13 cellular contexts compared by ENCODE assay signal in the genomic region with DNA sequence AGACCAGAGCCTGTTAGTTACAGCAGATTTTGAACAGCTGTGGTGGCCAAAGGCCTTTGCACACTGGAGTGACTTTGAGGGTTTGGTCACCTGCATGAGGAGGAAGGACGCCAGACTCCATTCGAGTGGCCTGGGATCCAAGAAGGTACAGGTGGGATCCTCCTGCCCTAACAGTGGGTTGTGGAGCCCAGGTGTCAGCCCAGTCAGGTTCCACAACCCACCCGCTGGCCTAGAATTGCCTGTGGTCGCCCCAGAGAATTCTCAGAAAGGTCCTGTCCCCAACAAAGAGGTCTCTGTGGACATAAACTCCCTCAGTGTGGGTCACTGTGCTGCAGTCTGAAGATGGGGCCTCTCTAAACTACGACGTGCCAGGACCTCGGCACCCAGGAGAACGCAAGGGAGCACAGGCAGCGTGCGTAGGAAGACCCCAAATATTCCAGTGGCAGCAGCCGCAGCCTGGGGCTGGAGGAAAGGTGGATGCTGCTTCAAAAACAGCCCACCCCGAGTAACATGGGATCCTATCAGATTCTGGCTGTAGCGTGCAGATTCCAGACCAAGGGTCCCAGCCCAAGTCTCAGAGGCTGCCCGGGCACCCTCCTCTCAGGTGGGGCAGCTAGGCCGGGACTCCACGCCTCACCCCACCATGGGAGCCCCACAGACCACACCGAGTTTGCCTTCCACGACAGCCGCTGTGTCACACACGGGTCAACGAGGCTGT. TPM values are rescaled to one million over a fixed set of nuclear protein-coding genes. Genes with fewer than 3 reads are reported as not detected.
DNase-seq lines count a peak whose midpoint lies in the region; ATAC-seq, FAIRE-seq and TF ChIP-seq lines count a peak whose summit lies in the region.
"Had no signal": no experiment of that assay in that cellular context is flagged by ENCODE, and none has a peak within 500 bp of the region (broad histone marks: within the 10 kb centered on the region; RNA-seq: fewer than 3 reads in every experiment).

No MANE protein-coding gene starts in this region.

- no peaks in the 10 kb centered on the region for H3K27me3 Mint-ChIP-seq in stimulated activated naive CD8-positive, alpha-beta T cell treated with anti-CD3 and anti-CD28 coated beads, Interleukin-15, Interleukin-2, amounts not matched to agents 100 ng/mL and 50 ng/mL, for 24 hours

- peak overlapping the region; percentile 98 for H3K27ac Mint-ChIP-seq in stimulated activated naive CD8-positive, alpha-beta T cell treated with anti-CD3 and anti-CD28 coated beads, Interleukin-15, Interleukin-2, amounts not matched to agents 100 ng/mL and 50 ng/mL, for 24 hours

- no peak for DNase-seq in stimulated activated naive CD8-positive, alpha-beta T cell treated with anti-CD3 and anti-CD28 coated beads, Interleukin-15, Interleukin-2, amounts not matched to agents 100 U/mL and 50 U/mL, for 24 hours
- DNase-seq in esophagus muscularis mucosa (ENCODE audit: extremely low spot score), result no peak
- DNase-seq in pancreas, result peak in 2 of 6 donors; percentile 20 to 49
- no peak for DNase-seq in SIG-M5 treated with dmso at 0.1 percent for 504 hours (lab: John Stamatoyannopoulos, UW; ENCODE audit: unreplicated experiment)
- no peak for DNase-seq in NCI-H146 treated with DMSO at 0.1 percent for 48 hours (lab: John Stamatoyannopoulos, UW; ENCODE audit: unreplicated experiment)
- no peak for DNase-seq in DMS53 treated with DMSO at 0.1 percent for 48 hours (lab: John Stamatoyannopoulos, UW; ENCODE audit: unreplicated experiment)
- DNase-seq: dermis blood vessel endothelial cell, foreskin melanocyte, GDM1, WERI-Rb-1 had no signal

- H3K4me3 Mint-ChIP-seq in stimulated activated naive CD8-positive, alpha-beta T cell treated with anti-CD3 and anti-CD28 coated beads, Interleukin-15, Interleukin-2, amounts not matched to agents 100 ng/mL and 50 ng/mL, for 24 hours, result no peak overlapping the region

- H3K27me3 ChIP-seq in esophagus muscularis mucosa, result no peaks in the 10 kb centered on the region
- H3K27me3 ChIP-seq in pancreas, result no peaks in the 10 kb centered on the region

- peak overlapping the region; percentile 83 to 92 (median 88) for H3K27ac ChIP-seq in esophagus muscularis mucosa (replicated peaks in 1 of 4)
- peak overlapping the region in 3 of 4 donors; percentile 35 to 82 (median 63) for H3K27ac ChIP-seq in pancreas
- H3K27ac ChIP-seq: WERI-Rb-1 had no signal

- no peak for FAIRE-seq in pancreas (lab: Jason Lieb, UNC)

- TF ChIP-seq CTCF in esophagus muscularis mucosa (IDR thresholded peaks at IDR 0.05), result no peak
- TF ChIP-seq CTCF in pancreas (IDR thresholded peaks at IDR 0.05), result no peak

- no peak for TF ChIP-seq EP300 in esophagus muscularis mucosa (IDR thresholded peaks at IDR 0.05)

- H3K36me3 ChIP-seq in esophagus muscularis mucosa (peaks cover 9 to 26% (median 15%) of the 10 kb centered on the region in 4 donors), pancreas (peaks cover 0 to 9% (median 0%) of the 10 kb centered on the region in 3 donors)
- H3K36me3 ChIP-seq: WERI-Rb-1 had no signal

- no peak for ATAC-seq in stimulated activated naive CD8-positive, alpha-beta T cell treated with anti-CD3 and anti-CD28 coated beads, Interleukin-15, Interleukin-2, amounts not matched to agents 100 U/mL and 50 U/mL, for 24 hours
- ATAC-seq in pancreas, result no peak
- no peak for ATAC-seq in GM21529 (IDR thresholded peaks at IDR 0.05; ENCODE audit: unreplicated experiment)

- H3K36me3 Mint-ChIP-seq in stimulated activated naive CD8-positive, alpha-beta T cell treated with anti-CD3 and anti-CD28 coated beads, Interleukin-15, Interleukin-2, amounts not matched to agents 100 ng/mL and 50 ng/mL, for 24 hours (ENCODE audit: low read depth), result no peaks in the 10 kb centered on the region

- TF ChIP-seq POLR2A in esophagus muscularis mucosa (IDR thresholded peaks at IDR 0.05; ENCODE audit: low read depth), result no peak

- H3K4me1 ChIP-seq in esophagus muscularis mucosa, result peaks cover 97 to 99% (median 98%) of the 10 kb centered on the region in 4 donors
- H3K4me1 ChIP-seq in pancreas, result peaks cover 70 to 83% (median 83%) of the 10 kb centered on the region in 3 donors

- H3K9me3 ChIP-seq in esophagus muscularis mucosa, result no peaks in the 10 kb centered on the region
- no peaks in the 10 kb centered on the region for H3K9me3 ChIP-seq in pancreas

- whole genome bisulfite sequencing in esophagus muscularis mucosa, result 98% methylated on average over 8 of the region's 21 CpGs
- WGBS in pancreas, 2 donors, result 89 to 92% methylated on average over 21 of the region's 21 CpGs

- peaks cover 43% of the 10 kb centered on the region for H3K4me1 Mint-ChIP-seq in stimulated activated naive CD8-positive, alpha-beta T cell treated with anti-CD3 and anti-CD28 coated beads, Interleukin-15, Interleukin-2, amounts not matched to agents 100 ng/mL and 50 ng/mL, for 24 hours (ENCODE audit: low read depth)

- H3K9me3 Mint-ChIP-seq in stimulated activated naive CD8-positive, alpha-beta T cell treated with anti-CD3 and anti-CD28 coated beads, Interleukin-15, Interleukin-2, amounts not matched to agents 100 ng/mL and 50 ng/mL, for 24 hours, result no peaks in the 10 kb centered on the region

- intact Hi-C loops in esophagus muscularis mucosa (cut with DNase I) (loop anchor here (5.0 kb wide), 1 partner anchor 40 kb away; no protein-coding TSS in a partner anchor), pancreas (cut with DNase I) (no loop called here)

- H3K4me3 ChIP-seq in esophagus muscularis mucosa (no peak overlapping the region), pancreas (no peak overlapping the region)

RNA-seq across cellular contexts. Expression of gene ACSS1, which starts 16.0 kb away (rescaled TPM):
- 100 to 1,000 TPM in 1 of 4 donors, 10 to 100 TPM in 3; 36.6 to 154 (median 65.3) TPM for total RNA-seq in esophagus muscularis mucosa
- 10 to 100 TPM; 30.4 to 47.2 (median 36.0) TPM for total RNA-seq in pancreas
- polyA plus RNA-seq in pancreas, result 10 to 100 TPM; 34.6 to 43.7 TPM

RNA-seq across cellular contexts. Expression of gene VSX1, which starts 40.0 kb away (rescaled TPM):
- total RNA-seq in esophagus muscularis mucosa (under 1 TPM in 1 of 4 donors, not detected in 3; 0.83 TPM), pancreas (under 1 TPM; 0.13 to 0.31 (median 0.23) TPM)
- under 1 TPM; 0.08 to 0.77 TPM for polyA plus RNA-seq in pancreas
- total RNA-seq: dermis blood vessel endothelial cell, urinary bladder had no signal

RNA-seq across cellular contexts. Expression of gene APMAP, which starts 49.4 kb away (rescaled TPM):
- total RNA-seq in esophagus muscularis mucosa (10 to 100 TPM; 21.6 to 35.6 (median 32.5) TPM), pancreas (10 to 100 TPM; 20.8 to 39.2 (median 28.4) TPM)
- 10 to 100 TPM; 22.9 to 47.8 TPM for polyA plus RNA-seq in pancreas
